ENCODE assay signal across 1 cellular context in the genomic region with DNA sequence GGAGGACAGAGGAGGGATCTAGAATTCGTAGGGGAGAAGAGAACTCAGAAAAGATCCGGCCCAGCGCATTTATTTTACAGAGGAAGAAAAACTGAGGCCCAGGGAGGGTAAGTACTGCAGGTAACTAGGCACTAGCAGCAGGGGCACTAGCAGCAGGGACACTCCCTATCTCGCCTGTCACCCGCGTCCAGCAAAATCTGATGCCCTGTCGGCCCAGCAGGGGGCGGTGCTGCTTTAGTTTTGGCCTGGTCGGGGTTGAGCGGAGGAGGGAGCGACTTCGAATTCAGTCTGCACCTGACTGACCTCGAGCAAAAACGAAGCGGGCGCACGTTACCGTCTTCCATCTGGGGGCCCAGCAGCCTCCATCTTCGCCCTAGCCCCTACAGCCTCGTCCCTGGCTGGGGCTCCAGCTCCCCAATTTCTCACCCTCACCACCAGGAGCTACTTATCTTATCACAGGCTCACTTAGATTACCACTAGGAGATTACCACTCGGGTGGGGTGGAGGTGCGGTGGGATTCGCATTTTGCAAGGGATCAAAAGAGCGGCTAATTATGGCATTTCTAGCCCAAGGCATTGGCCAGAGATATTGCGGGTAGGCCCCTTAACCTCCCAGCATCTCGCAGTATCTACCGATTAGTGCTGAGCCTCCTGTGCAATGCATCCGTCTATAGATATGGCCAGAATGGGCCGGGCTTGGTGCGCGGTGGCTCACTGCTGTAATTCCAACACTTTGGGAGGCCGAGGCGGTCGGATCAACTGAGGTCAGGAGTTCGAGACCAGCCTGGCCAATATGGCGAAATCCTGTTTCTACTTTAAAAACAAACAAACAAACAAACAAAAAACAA.
A peak's percentile ranks its signal among the peaks of the same experiment; 100 is the strongest.
TF ChIP-seq lines count a peak whose summit lies in the region.

No MANE protein-coding gene starts in this region.

TF ChIP-seq in SK-N-SH, 30 proteins besides CTCF, POLR2A, EP300 and RAD21 (continued from another document):
- TF ChIP-seq IRF3 (IDR thresholded peaks at IDR 0.05; ENCODE audit: low read depth, low read length) = no peak
- 0 out of 2 replicates have a peak, but pooled peaks have one; percentile 19 for TF ChIP-seq REST (IDR thresholded peaks at IDR 0.05; ENCODE audit: low read depth, low read length)
- TF ChIP-seq, protein P1, sequence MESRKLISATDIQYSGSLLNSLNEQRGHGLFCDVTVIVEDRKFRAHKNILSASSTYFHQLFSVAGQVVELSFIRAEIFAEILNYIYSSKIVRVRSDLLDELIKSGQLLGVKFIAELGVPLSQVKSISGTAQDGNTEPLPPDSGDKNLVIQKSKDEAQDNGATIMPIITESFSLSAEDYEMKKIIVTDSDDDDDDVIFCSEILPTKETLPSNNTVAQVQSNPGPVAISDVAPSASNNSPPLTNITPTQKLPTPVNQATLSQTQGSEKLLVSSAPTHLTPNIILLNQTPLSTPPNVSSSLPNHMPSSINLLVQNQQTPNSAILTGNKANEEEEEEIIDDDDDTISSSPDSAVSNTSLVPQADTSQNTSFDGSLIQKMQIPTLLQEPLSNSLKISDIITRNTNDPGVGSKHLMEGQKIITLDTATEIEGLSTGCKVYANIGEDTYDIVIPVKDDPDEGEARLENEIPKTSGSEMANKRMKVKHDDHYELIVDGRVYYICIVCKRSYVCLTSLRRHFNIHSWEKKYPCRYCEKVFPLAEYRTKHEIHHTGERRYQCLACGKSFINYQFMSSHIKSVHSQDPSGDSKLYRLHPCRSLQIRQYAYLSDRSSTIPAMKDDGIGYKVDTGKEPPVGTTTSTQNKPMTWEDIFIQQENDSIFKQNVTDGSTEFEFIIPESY (IDR thresholded peaks at IDR 0.05; ENCODE audit: borderline replicate concordance, low read depth) = no peak
TF ChIP-seq in SK-N-SH: peak in this region for 7.
